1 cellular context compared by ENCODE assay signal in the genomic region with DNA sequence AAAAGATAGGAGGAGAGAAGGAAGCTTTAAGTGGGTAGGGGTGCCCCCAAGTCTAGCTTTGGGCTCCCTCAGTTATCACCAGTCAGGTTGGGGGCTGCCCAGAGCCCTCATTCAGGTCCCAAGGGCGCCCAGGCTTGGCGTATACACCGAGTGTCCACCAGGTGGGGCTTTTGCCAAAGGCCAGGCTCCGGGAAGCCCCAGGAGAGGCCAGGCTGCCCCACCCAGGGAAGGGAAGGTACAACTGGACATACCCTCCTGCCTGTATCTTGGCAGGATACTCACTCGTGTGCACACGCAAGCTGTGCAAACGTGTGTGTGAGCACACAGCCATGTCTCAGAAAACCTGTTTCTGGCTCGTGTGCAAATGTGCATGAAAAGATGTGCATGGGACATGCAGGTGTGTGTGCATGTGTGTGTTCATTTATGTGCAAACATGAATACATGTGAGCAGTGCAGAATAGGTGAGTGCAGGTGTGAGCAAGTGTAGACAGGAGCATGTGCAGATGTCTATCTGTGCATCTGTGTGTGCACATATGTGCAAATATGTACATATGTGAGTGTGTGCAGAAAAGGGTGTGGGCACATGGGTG.
TF ChIP-seq lines count a peak whose summit lies in the region.

No MANE protein-coding gene starts in this region.

TF ChIP-seq in GM23338, 12 proteins besides CTCF, POLR2A, EP300 and RAD21:
- TF ChIP-seq, protein P1, sequence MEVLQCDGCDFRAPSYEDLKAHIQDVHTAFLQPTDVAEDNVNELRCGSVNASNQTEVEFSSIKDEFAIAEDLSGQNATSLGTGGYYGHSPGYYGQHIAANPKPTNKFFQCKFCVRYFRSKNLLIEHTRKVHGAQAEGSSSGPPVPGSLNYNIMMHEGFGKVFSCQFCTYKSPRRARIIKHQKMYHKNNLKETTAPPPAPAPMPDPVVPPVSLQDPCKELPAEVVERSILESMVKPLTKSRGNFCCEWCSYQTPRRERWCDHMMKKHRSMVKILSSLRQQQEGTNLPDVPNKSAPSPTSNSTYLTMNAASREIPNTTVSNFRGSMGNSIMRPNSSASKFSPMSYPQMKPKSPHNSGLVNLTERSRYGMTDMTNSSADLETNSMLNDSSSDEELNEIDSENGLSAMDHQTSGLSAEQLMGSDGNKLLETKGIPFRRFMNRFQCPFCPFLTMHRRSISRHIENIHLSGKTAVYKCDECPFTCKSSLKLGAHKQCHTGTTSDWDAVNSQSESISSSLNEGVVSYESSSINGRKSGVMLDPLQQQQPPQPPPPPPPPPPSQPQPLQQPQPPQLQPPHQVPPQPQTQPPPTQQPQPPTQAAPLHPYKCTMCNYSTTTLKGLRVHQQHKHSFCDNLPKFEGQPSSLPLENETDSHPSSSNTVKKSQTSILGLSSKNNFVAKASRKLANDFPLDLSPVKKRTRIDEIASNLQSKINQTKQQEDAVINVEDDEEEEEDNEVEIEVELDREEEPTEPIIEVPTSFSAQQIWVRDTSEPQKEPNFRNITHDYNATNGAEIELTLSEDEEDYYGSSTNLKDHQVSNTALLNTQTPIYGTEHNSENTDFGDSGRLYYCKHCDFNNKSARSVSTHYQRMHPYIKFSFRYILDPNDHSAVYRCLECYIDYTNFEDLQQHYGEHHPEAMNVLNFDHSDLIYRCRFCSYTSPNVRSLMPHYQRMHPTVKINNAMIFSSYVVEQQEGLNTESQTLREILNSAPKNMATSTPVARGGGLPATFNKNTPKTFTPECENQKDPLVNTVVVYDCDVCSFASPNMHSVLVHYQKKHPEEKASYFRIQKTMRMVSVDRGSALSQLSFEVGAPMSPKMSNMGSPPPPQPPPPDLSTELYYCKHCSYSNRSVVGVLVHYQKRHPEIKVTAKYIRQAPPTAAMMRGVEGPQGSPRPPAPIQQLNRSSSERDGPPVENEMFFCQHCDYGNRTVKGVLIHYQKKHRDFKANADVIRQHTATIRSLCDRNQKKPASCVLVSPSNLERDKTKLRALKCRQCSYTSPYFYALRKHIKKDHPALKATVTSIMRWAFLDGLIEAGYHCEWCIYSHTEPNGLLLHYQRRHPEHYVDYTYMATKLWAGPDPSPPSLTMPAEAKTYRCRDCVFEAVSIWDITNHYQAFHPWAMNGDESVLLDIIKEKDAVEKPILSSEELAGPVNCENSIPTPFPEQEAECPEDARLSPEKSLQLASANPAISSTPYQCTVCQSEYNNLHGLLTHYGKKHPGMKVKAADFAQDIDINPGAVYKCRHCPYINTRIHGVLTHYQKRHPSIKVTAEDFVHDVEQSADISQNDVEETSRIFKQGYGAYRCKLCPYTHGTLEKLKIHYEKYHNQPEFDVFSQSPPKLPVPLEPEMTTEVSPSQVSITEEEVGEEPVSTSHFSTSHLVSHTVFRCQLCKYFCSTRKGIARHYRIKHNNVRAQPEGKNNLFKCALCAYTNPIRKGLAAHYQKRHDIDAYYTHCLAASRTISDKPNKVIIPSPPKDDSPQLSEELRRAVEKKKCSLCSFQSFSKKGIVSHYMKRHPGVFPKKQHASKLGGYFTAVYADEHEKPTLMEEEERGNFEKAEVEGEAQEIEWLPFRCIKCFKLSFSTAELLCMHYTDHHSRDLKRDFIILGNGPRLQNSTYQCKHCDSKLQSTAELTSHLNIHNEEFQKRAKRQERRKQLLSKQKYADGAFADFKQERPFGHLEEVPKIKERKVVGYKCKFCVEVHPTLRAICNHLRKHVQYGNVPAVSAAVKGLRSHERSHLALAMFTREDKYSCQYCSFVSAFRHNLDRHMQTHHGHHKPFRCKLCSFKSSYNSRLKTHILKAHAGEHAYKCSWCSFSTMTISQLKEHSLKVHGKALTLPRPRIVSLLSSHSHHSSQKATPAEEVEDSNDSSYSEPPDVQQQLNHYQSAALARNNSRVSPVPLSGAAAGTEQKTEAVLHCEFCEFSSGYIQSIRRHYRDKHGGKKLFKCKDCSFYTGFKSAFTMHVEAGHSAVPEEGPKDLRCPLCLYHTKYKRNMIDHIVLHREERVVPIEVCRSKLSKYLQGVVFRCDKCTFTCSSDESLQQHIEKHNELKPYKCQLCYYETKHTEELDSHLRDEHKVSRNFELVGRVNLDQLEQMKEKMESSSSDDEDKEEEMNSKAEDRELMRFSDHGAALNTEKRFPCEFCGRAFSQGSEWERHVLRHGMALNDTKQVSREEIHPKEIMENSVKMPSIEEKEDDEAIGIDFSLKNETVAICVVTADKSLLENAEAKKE (CRISPR knock-in tag; IDR thresholded peaks at IDR 0.05) = no peak
- TF ChIP-seq STAT1 (IDR thresholded peaks at IDR 0.05; ENCODE audit: unreplicated experiment) (no peak), CREB1 (CRISPR knock-in tag; IDR thresholded peaks at IDR 0.05; ENCODE audit: low read depth) (no peak), POLR2AphosphoS5 (IDR thresholded peaks at IDR 0.05; ENCODE audit: low read depth) (no peak), ZNF331 (CRISPR knock-in tag; IDR thresholded peaks at IDR 0.05; ENCODE audit: low read depth) (no peak), EZH2 (IDR thresholded peaks at IDR 0.05; ENCODE audit: low read depth, unreplicated experiment) (no peak), NANOG (IDR thresholded peaks at IDR 0.05; ENCODE audit: borderline replicate concordance) (no peak), EZH2phosphoT487 (IDR thresholded peaks at IDR 0.05; ENCODE audit: unreplicated experiment) (no peak), JUNB (IDR thresholded peaks at IDR 0.05; ENCODE audit: unreplicated experiment) (no peak)
- TF ChIP-seq, protein P2, sequence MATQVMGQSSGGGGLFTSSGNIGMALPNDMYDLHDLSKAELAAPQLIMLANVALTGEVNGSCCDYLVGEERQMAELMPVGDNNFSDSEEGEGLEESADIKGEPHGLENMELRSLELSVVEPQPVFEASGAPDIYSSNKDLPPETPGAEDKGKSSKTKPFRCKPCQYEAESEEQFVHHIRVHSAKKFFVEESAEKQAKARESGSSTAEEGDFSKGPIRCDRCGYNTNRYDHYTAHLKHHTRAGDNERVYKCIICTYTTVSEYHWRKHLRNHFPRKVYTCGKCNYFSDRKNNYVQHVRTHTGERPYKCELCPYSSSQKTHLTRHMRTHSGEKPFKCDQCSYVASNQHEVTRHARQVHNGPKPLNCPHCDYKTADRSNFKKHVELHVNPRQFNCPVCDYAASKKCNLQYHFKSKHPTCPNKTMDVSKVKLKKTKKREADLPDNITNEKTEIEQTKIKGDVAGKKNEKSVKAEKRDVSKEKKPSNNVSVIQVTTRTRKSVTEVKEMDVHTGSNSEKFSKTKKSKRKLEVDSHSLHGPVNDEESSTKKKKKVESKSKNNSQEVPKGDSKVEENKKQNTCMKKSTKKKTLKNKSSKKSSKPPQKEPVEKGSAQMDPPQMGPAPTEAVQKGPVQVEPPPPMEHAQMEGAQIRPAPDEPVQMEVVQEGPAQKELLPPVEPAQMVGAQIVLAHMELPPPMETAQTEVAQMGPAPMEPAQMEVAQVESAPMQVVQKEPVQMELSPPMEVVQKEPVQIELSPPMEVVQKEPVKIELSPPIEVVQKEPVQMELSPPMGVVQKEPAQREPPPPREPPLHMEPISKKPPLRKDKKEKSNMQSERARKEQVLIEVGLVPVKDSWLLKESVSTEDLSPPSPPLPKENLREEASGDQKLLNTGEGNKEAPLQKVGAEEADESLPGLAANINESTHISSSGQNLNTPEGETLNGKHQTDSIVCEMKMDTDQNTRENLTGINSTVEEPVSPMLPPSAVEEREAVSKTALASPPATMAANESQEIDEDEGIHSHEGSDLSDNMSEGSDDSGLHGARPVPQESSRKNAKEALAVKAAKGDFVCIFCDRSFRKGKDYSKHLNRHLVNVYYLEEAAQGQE (IDR thresholded peaks at IDR 0.05; ENCODE audit: unreplicated experiment) = no peak
- TF ChIP-seq, protein P3, sequence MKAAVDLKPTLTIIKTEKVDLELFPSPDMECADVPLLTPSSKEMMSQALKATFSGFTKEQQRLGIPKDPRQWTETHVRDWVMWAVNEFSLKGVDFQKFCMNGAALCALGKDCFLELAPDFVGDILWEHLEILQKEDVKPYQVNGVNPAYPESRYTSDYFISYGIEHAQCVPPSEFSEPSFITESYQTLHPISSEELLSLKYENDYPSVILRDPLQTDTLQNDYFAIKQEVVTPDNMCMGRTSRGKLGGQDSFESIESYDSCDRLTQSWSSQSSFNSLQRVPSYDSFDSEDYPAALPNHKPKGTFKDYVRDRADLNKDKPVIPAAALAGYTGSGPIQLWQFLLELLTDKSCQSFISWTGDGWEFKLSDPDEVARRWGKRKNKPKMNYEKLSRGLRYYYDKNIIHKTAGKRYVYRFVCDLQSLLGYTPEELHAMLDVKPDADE (IDR thresholded peaks at IDR 0.05) = no peak
